ENCODE assay signal across 8 cellular contexts in the genomic region with DNA sequence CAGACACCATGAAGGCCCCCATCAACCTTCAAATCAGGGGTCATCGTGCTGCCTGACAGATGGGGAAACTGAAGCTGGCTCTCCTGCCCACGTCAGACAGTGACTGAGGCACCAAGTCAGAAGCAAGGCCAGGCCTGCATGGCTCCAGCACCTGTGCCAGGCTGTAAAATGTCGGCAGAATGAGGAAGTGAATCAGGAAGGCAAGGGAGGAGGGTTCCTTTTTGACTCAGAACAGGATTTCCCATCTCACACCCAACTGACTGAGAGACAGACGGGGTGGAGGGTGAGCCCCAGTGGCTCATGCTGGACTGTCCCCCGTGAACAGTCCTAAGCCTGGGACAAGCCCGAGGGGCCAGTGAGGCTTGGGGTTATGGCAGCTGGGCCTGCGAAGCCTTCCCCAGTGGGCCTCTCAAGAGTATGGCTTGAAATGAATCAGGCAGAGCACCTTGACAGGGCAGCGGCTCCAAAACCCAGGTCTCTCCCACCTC. TPM values are rescaled to one million over a fixed set of nuclear protein-coding genes. Genes with fewer than 3 reads are reported as not detected.
DNase-seq lines count a peak whose midpoint lies in the region; ATAC-seq and TF ChIP-seq lines count a peak whose summit lies in the region.

No MANE protein-coding gene starts in this region.

- H3K27ac ChIP-seq in left ventricle myocardium inferior (replicated peaks) (peak overlapping the region; percentile 73), upper lobe of right lung (peak overlapping the region; percentile 26)

- H3K36me3 ChIP-seq in left ventricle myocardium inferior (no peaks in the 10 kb centered on the region), upper lobe of right lung (no peaks in the 10 kb centered on the region)

- H3K9me3 Mint-ChIP-seq in activated naive CD4-positive, alpha-beta T cell treated with anti-CD3 and anti-CD28 coated beads for 36 hours: peaks cover 4% of the 10 kb centered on the region

- H3K27me3 ChIP-seq in left ventricle myocardium inferior (ENCODE audit: low read depth) (no peaks in the 10 kb centered on the region), upper lobe of right lung (no peaks in the 10 kb centered on the region)

- H3K4me3 ChIP-seq in left ventricle myocardium inferior (no peak overlapping the region), upper lobe of right lung (no peak overlapping the region)

- H3K27me3 Mint-ChIP-seq in activated naive CD4-positive, alpha-beta T cell treated with anti-CD3 and anti-CD28 coated beads for 36 hours (ENCODE audit: low read depth): no peaks in the 10 kb centered on the region

- no peak overlapping the region for H3K4me3 Mint-ChIP-seq in activated naive CD4-positive, alpha-beta T cell treated with anti-CD3 and anti-CD28 coated beads for 36 hours

- H3K4me1 ChIP-seq in left ventricle myocardium inferior (peaks cover 71% of the 10 kb centered on the region), upper lobe of right lung (peaks cover 26% of the 10 kb centered on the region)

- H3K27ac Mint-ChIP-seq in activated naive CD4-positive, alpha-beta T cell treated with anti-CD3 and anti-CD28 coated beads for 36 hours: peak overlapping the region; percentile 56

- H3K9me3 ChIP-seq in left ventricle myocardium inferior (replicated peaks) (no peaks in the 10 kb centered on the region), upper lobe of right lung (no peaks in the 10 kb centered on the region)

- TF ChIP-seq CTCF in left ventricle myocardium inferior (IDR thresholded peaks at IDR 0.05; ENCODE audit: borderline replicate concordance): no peak
- TF ChIP-seq CTCF in upper lobe of right lung (IDR thresholded peaks at IDR 0.05): no peak

- peaks cover 5% of the 10 kb centered on the region for H3K36me3 Mint-ChIP-seq in activated naive CD4-positive, alpha-beta T cell treated with anti-CD3 and anti-CD28 coated beads for 36 hours (ENCODE audit: low read depth)

- ATAC-seq in HG02970 (IDR thresholded peaks at IDR 0.05; ENCODE audit: low FRiP score, unreplicated experiment) (peak; percentile 67), upper lobe of right lung (peak; percentile 72)

- intact Hi-C loops in activated naive CD4-positive, alpha-beta T cell treated with anti-CD3 and anti-CD28 coated beads for 36 hours (cut with micrococcal nuclease): loop anchor here (1.0 kb wide), 2 partner anchors 21 to 32 kb away; a partner anchor contains a TSS
- intact Hi-C loops in left ventricle myocardium inferior (cut with micrococcal nuclease) (no loop called here), upper lobe of right lung (cut with DNase I) (no loop called here)

- H3K4me1 Mint-ChIP-seq in activated naive CD4-positive, alpha-beta T cell treated with anti-CD3 and anti-CD28 coated beads for 36 hours (ENCODE audit: low read depth): peaks cover 52% of the 10 kb centered on the region

- CTCF ChIA-PET in activated naive CD4-positive, alpha-beta T cell treated with anti-CD3 and anti-CD28 coated beads for 36 hours (lab: Charles Lee): interaction anchor here (0.9 to 1.6 kb wide), 5 partner anchors 17 to 32 kb away, joined by 3 to 5 read pairs (median 4); no protein-coding TSS in a partner anchor

- peak; percentile 66 for DNase-seq in activated naive CD4-positive, alpha-beta T cell treated with anti-CD3 and anti-CD28 coated beads for 36 hours
- no peak for DNase-seq in activated naive CD4-positive, alpha-beta T cell treated with anti-CD3 and anti-CD28 coated beads, Interleukin-2, amount 50 U/mL, for 16 hours
- DNase-seq in RPMI8226 (peak; percentile 75), left ventricle myocardium inferior (no peak), upper lobe of right lung (no peak), NCI-H774 (lab: John Stamatoyannopoulos, UW) (no peak), iPS-NIHi7 (ENCODE audit: extremely low spot score) (no peak)

RNA-seq across cellular contexts. Expression of a gene that starts 20.9 kb away (rescaled TPM):
- 10 to 100 TPM; 21.6 to 22.8 TPM for total RNA-seq in activated naive CD4-positive, alpha-beta T cell treated with anti-CD3 and anti-CD28 coated beads for 36 hours
- total RNA-seq in left ventricle myocardium inferior (11.3 TPM), upper lobe of right lung (19.3 TPM)

RNA-seq across cellular contexts. Expression of a gene that starts 39.3 kb away (rescaled TPM):
- 10 to 100 TPM; 34.2 to 34.6 TPM for total RNA-seq in activated naive CD4-positive, alpha-beta T cell treated with anti-CD3 and anti-CD28 coated beads for 36 hours
- total RNA-seq in left ventricle myocardium inferior (85.0 TPM), upper lobe of right lung (27.2 TPM)

Comparison
In these comparisons a context has a peak if more than half of its experiments do, and no peak if none do; other contexts are left out.
1. DNase-seq: peak in activated naive CD4-positive, alpha-beta T cell treated with anti-CD3 and anti-CD28 coated beads for 36 hours (single experiment) and RPMI8226 (single experiment); none in activated naive CD4-positive, alpha-beta T cell treated with anti-CD3 and anti-CD28 coated beads, Interleukin-2, amount 50 U/mL, for 16 hours (single experiment), left ventricle myocardium inferior (single experiment), upper lobe of right lung (single experiment), NCI-H774 (single experiment) and iPS-NIHi7 (single experiment).